26 cellular contexts compared by ENCODE assay signal in the genomic region with DNA sequence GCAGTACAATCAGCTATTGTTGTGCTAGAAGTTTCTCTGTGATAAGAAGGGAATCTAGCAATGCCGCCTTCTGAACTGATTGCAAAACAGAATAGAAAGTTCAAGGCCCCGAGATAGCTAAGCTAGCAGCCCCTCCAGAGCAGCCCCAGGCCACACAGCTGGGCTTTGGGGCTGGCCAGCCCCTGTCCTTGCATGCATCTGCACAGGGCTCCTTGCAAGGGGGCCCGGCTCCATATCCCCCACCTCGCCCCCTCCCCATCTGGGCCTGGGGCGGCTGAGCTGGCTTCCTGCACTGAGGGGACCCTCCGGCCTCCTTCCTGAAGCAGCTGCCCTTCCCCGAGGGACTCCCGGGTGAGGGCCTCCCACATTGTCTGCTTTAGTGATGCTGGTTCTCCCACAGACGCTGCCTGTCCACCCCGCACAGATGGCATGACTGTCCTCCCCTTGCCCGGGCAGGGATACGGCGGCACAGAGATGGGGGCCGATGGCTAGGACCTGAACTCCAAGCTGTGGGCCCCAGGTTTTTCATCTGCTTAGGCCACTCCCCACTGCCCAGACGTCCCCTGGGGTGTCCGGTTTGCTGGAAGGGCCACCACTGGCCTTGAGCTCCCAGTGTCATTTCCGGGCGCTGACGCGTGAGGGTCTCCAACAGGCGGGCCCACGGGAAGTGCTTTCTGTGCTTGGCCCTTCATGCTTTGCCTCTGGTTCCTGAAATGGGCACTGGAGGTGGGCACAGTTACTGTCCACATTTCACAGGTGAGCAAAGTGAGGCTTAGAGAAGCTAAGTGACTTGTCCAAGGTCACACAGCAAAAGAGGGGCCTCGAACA.
DNase-seq lines count a peak whose midpoint lies in the region; TF ChIP-seq lines count a peak whose summit lies in the region.
"Had no signal": no experiment of that assay in that cellular context is flagged by ENCODE, and none has a peak within 500 bp of the region (broad histone marks: within the 10 kb centered on the region; RNA-seq: fewer than 3 reads in every experiment).

No MANE protein-coding gene starts in this region.

- H3K36me3 ChIP-seq in OCI-LY3 (replicated peaks; ENCODE audit: low read depth, low read length) (peaks cover 4% of the 10 kb centered on the region), stomach (no peaks in the 10 kb centered on the region), esophagus muscularis mucosa (no peaks in the 10 kb centered on the region)
- H3K36me3 ChIP-seq: heart left ventricle, sigmoid colon, tibial artery had no signal

- intact Hi-C loops in activated CD4-positive, alpha-beta memory T cell treated with anti-CD3 and anti-CD28 coated beads for 36 hours (cut with micrococcal nuclease) = loop anchor here (10.0 kb wide), 1 partner anchor 82 kb away; no protein-coding TSS in a partner anchor
- intact Hi-C loops in stomach (cut with DNase I; ENCODE audit: low total_unique reads) = no loop called here
- intact Hi-C loops in esophagus muscularis mucosa (cut with DNase I) = no loop called here

- POLR2A ChIA-PET in activated CD4-positive, alpha-beta memory T cell treated with anti-CD3 and anti-CD28 coated beads, Interleukin-2, amount 10 ng/mL, durations not matched to agents 7 days and 5 days (lab: Charles Lee) = no interaction called here
- POLR2A ChIA-PET in activated CD4-positive, alpha-beta memory T cell treated with anti-CD3 and anti-CD28 coated beads for 36 hours (lab: Charles Lee) = no interaction called here

- H3K79me2 ChIP-seq in OCI-LY3 (ENCODE audit: low read length) = peaks cover 14% of the 10 kb centered on the region; the same call in 1 of the 2 replicates

- DNase-seq in activated CD4-positive, alpha-beta memory T cell treated with anti-CD3 and anti-CD28 coated beads, Interleukin-2, amount 10 ng/mL, durations not matched to agents 7 days and 5 days = no peak
- no peak for DNase-seq in activated CD4-positive, alpha-beta memory T cell treated with anti-CD3 and anti-CD28 coated beads for 36 hours
- DNase-seq in stomach (no peak), DMS153 (lab: John Stamatoyannopoulos, UW) (no peak), esophagus muscularis mucosa (ENCODE audit: extremely low spot score) (no peak), NCI-H2081 (lab: John Stamatoyannopoulos, UW) (no peak)
- DNase-seq: 8988T; activated CD8-positive, alpha-beta memory T cell treated with anti-CD3 and anti-CD28 coated beads for 24 hours; activated gamma-delta T cell; AML-193; effector memory CD4-positive, alpha-beta T cell; HCEC 1CT; heart left ventricle; NCI-H1436; NCI-H2107; NCI-H446; NCI-H774; sigmoid colon; stimulated activated naive CD4-positive, alpha-beta T cell treated with Interleukin-2 at 50 U/mL for 16 hours; tibial artery had no signal

- TF ChIP-seq CTCF in OCI-LY3 (IDR thresholded peaks at IDR 0.05; ENCODE audit: low read depth, low read length) (no peak), stomach (IDR thresholded peaks at IDR 0.05) (no peak), esophagus muscularis mucosa (IDR thresholded peaks at IDR 0.05) (no peak)

- 50 to 72% (median 61%) methylated on average over 16 to 23 of the region's 23 CpGs for WGBS in stomach, 5 donors
- WGBS in esophagus muscularis mucosa = 93% methylated on average over 2 of the region's 23 CpGs

- peaks cover 2% of the 10 kb centered on the region for H3K36me3 Mint-ChIP-seq in activated CD4-positive, alpha-beta memory T cell treated with anti-CD3 and anti-CD28 coated beads, Interleukin-2, amount 10 ng/mL, durations not matched to agents 7 days and 5 days (ENCODE audit: low read depth)
- H3K36me3 Mint-ChIP-seq in activated CD4-positive, alpha-beta memory T cell treated with anti-CD3 and anti-CD28 coated beads for 36 hours = no peaks in the 10 kb centered on the region
- H3K36me3 Mint-ChIP-seq: CD8-positive, alpha-beta T cell had no signal

- peak overlapping the region; percentile 98 for H3K27ac ChIP-seq in OCI-LY3 (ENCODE audit: low read length)
- H3K27ac ChIP-seq in layer of hippocampus (ENCODE audit: low read depth, low read length) = peak overlapping the region; percentile 42
- H3K27ac ChIP-seq in stomach = peak overlapping the region in 3 of 5 donors; percentile 42 to 74 (median 63)
- H3K27ac ChIP-seq in esophagus muscularis mucosa (replicated peaks in 1 of 4) = no peak overlapping the region
- H3K27ac ChIP-seq: KMS-11, sigmoid colon, SK-N-MC, tibial artery had no signal

- H3K27me3 ChIP-seq in OCI-LY3 (ENCODE audit: low read depth, low read length) = no peaks in the 10 kb centered on the region
- peaks cover 5% of the 10 kb centered on the region for H3K27me3 ChIP-seq in layer of hippocampus (ENCODE audit: control insufficient read depth, insufficient read depth, low read length)
- peaks cover 0 to 92% (median 49%) of the 10 kb centered on the region in 3 donors for H3K27me3 ChIP-seq in stomach
- H3K27me3 ChIP-seq in esophagus muscularis mucosa = peaks cover 0 to 91% (median 45%) of the 10 kb centered on the region in 4 donors

- no peaks in the 10 kb centered on the region for H4K20me1 ChIP-seq in OCI-LY3 (ENCODE audit: insufficient read depth, low read length)

- H2AFZ ChIP-seq in OCI-LY3 (ENCODE audit: low read depth, low read length) = no peak overlapping the region

- TF ChIP-seq POLR2A in stomach (IDR thresholded peaks at IDR 0.05) (no peak), esophagus muscularis mucosa (IDR thresholded peaks at IDR 0.05; ENCODE audit: low read depth) (no peak)

- H3K27ac Mint-ChIP-seq in activated CD4-positive, alpha-beta memory T cell treated with anti-CD3 and anti-CD28 coated beads, Interleukin-2, amount 10 ng/mL, durations not matched to agents 7 days and 5 days = peak overlapping the region; percentile 35
- H3K27ac Mint-ChIP-seq in activated CD4-positive, alpha-beta memory T cell treated with anti-CD3 and anti-CD28 coated beads for 36 hours = no peak overlapping the region
- H3K27ac Mint-ChIP-seq: CD8-positive, alpha-beta T cell had no signal

- H3K4me1 Mint-ChIP-seq in activated CD4-positive, alpha-beta memory T cell treated with anti-CD3 and anti-CD28 coated beads, Interleukin-2, amount 10 ng/mL, durations not matched to agents 7 days and 5 days = peaks cover 54% of the 10 kb centered on the region
- no peaks in the 10 kb centered on the region for H3K4me1 Mint-ChIP-seq in activated CD4-positive, alpha-beta memory T cell treated with anti-CD3 and anti-CD28 coated beads for 36 hours (ENCODE audit: low read depth)

- no peaks in the 10 kb centered on the region for H3K9me3 Mint-ChIP-seq in activated CD4-positive, alpha-beta memory T cell treated with anti-CD3 and anti-CD28 coated beads, Interleukin-2, amount 10 ng/mL, durations not matched to agents 7 days and 5 days
- H3K9me3 Mint-ChIP-seq in activated CD4-positive, alpha-beta memory T cell treated with anti-CD3 and anti-CD28 coated beads for 36 hours = no peaks in the 10 kb centered on the region
- H3K9me3 Mint-ChIP-seq: CD8-positive, alpha-beta T cell had no signal

- H3K9ac ChIP-seq in OCI-LY3 (ENCODE audit: low read length) = peak overlapping the region; percentile 69; the same call in 1 of the 2 replicates
- H3K9ac ChIP-seq: KMS-11 had no signal

- H3K4me1 ChIP-seq in OCI-LY3 (ENCODE audit: low read length) = peaks cover 95% of the 10 kb centered on the region
- peaks cover 40 to 72% (median 61%) of the 10 kb centered on the region in 4 donors for H3K4me1 ChIP-seq in stomach
- peaks cover 11 to 39% (median 31%) of the 10 kb centered on the region in 4 donors for H3K4me1 ChIP-seq in esophagus muscularis mucosa

- H3K4me3 ChIP-seq in OCI-LY3 (ENCODE audit: low read length) (no peak overlapping the region), stomach (no peak overlapping the region), esophagus muscularis mucosa (no peak overlapping the region)
- H3K4me3 ChIP-seq: heart left ventricle, lung, sigmoid colon, SK-N-MC, tibial artery had no signal

- CTCF ChIA-PET in activated CD4-positive, alpha-beta memory T cell treated with anti-CD3 and anti-CD28 coated beads, Interleukin-2, amount 10 ng/mL, durations not matched to agents 7 days and 5 days (lab: Charles Lee) = no interaction called here
- CTCF ChIA-PET in activated CD4-positive, alpha-beta memory T cell treated with anti-CD3 and anti-CD28 coated beads for 36 hours (lab: Charles Lee) = no interaction called here

- H3K27me3 Mint-ChIP-seq in activated CD4-positive, alpha-beta memory T cell treated with anti-CD3 and anti-CD28 coated beads, Interleukin-2, amount 10 ng/mL, durations not matched to agents 7 days and 5 days = peaks cover 16% of the 10 kb centered on the region
- H3K27me3 Mint-ChIP-seq in activated CD4-positive, alpha-beta memory T cell treated with anti-CD3 and anti-CD28 coated beads for 36 hours = peaks cover 17% of the 10 kb centered on the region

- TF ChIP-seq EP300 in stomach (IDR thresholded peaks at IDR 0.05) = no peak
- no peak for TF ChIP-seq EP300 in esophagus muscularis mucosa (IDR thresholded peaks at IDR 0.05)

- H3K9me3 ChIP-seq in OCI-LY3 (ENCODE audit: insufficient read depth, low read length) (no peaks in the 10 kb centered on the region), stomach (no peaks in the 10 kb centered on the region), esophagus muscularis mucosa (no peaks in the 10 kb centered on the region)
- H3K9me3 ChIP-seq: heart left ventricle, sigmoid colon, tibial artery had no signal

- no peak overlapping the region for H3K4me3 Mint-ChIP-seq in activated CD4-positive, alpha-beta memory T cell treated with anti-CD3 and anti-CD28 coated beads, Interleukin-2, amount 10 ng/mL, durations not matched to agents 7 days and 5 days
- no peak overlapping the region for H3K4me3 Mint-ChIP-seq in activated CD4-positive, alpha-beta memory T cell treated with anti-CD3 and anti-CD28 coated beads for 36 hours

- H3K4me2 ChIP-seq in OCI-LY3 (ENCODE audit: low read length) = peak overlapping the region; percentile 60; the same call in 1 of the 2 replicates
- H3K4me2 ChIP-seq: KMS-11 had no signal

Comparison
In these comparisons a context has a peak if more than half of its experiments do, and no peak if none do; other contexts are left out.
1. H3K27ac ChIP-seq: peak in OCI-LY3 (single experiment), layer of hippocampus (single experiment) and stomach (3 of 5); none in esophagus muscularis mucosa (0 of 4).